30 cellular contexts compared by ENCODE assay signal in the genomic region with DNA sequence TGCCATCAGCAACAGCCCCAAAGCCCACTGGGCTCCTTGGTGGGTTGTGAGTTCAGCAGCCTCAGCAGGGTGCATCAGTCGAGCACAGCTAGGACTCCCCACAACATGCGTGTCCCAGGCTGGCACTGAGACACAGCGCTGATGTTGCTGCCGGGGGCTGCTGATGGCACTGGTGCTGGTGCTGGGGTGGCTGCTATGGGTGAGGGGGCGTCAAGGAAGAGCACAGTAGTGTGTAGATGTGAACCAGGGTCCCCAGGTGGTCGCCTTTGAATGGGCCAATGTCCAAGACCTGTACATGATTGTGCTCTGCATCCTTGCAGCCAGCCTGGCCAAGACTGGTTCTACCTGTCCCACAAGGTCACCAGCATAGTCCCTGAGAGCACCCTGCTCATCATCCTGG.
"Had no signal": no experiment of that assay in that cellular context is flagged by ENCODE, and none has a peak within 500 bp of the region (broad histone marks: within the 10 kb centered on the region; RNA-seq: fewer than 3 reads in every experiment).

No MANE protein-coding gene starts in this region.

- H3K4me3 Mint-ChIP-seq: activated CD4-positive, alpha-beta memory T cell treated with anti-CD3 and anti-CD28 coated beads for 36 hours; activated naive CD8-positive, alpha-beta T cell treated with anti-CD3 and anti-CD28 coated beads for 36 hours; activated T-cell treated with anti-CD3 and anti-CD28 coated beads, Interleukin-2, amount 50 U/mL, for 4 hours; activated T-helper 17 cell treated with anti-CD3 and anti-CD28 coated beads, Interleukin-2, amount 50 U/mL, for 72 hours; memory B cell; natural killer cell treated with Interleukin-12 subunit alpha and Interleukin-12 subunit beta and Interleukin-15 and Interleukin-18, amount 100 ng/mL, for 72 hours; stimulated activated naive B cell treated with anti-CD40 and anti-IgM and Interleukin-4, amounts not matched to agents 10 μg/mL and 1 μg/mL and 100 μg/mL, for 72 hours; T-helper 1 cell treated with Interleukin-12 subunit alpha and Interleukin-12 subunit beta and Interleukin-4 antibody, amounts not matched to agents 30 μg/mL and 1 μg/mL, for 36 hours had no signal

- H3K27ac Mint-ChIP-seq: activated CD4-positive, alpha-beta memory T cell treated with anti-CD3 and anti-CD28 coated beads for 36 hours; activated naive CD8-positive, alpha-beta T cell treated with anti-CD3 and anti-CD28 coated beads for 36 hours; activated T-helper 17 cell treated with anti-CD3 and anti-CD28 coated beads, Interleukin-2, amount 50 U/mL, for 72 hours; memory B cell; natural killer cell treated with Interleukin-12 subunit alpha and Interleukin-12 subunit beta and Interleukin-15 and Interleukin-18, amount 100 ng/mL, for 72 hours; progenitor cell of endocrine pancreas; stimulated activated naive B cell treated with anti-CD40 and anti-IgM and Interleukin-4, amounts not matched to agents 10 μg/mL and 1 μg/mL and 100 μg/mL, for 72 hours; T-helper 1 cell treated with Interleukin-12 subunit alpha and Interleukin-12 subunit beta and Interleukin-4 antibody, amounts not matched to agents 30 μg/mL and 1 μg/mL, for 36 hours had no signal

- H3K27me3 ChIP-seq: adrenal gland, body of pancreas, gastrocnemius medialis, hepatocyte, ovary, suprapubic skin, transverse colon had no signal

- H3K4me1 Mint-ChIP-seq: activated naive CD8-positive, alpha-beta T cell treated with anti-CD3 and anti-CD28 coated beads for 36 hours; activated T-helper 17 cell treated with anti-CD3 and anti-CD28 coated beads, Interleukin-2, amount 50 U/mL, for 72 hours; stimulated activated naive B cell treated with anti-CD40 and anti-IgM and Interleukin-4, amounts not matched to agents 10 μg/mL and 1 μg/mL and 100 μg/mL, for 72 hours had no signal

- H3K4me3 ChIP-seq: adrenal gland, body of pancreas, gastrocnemius medialis, hepatocyte, ovary, smooth muscle cell, suprapubic skin, transverse colon had no signal

- H3K27me3 Mint-ChIP-seq: activated CD4-positive, alpha-beta memory T cell treated with anti-CD3 and anti-CD28 coated beads for 36 hours; activated naive CD8-positive, alpha-beta T cell treated with anti-CD3 and anti-CD28 coated beads for 36 hours had no signal

- H3K9me3 Mint-ChIP-seq: activated CD4-positive, alpha-beta memory T cell treated with anti-CD3 and anti-CD28 coated beads for 36 hours; activated naive CD8-positive, alpha-beta T cell treated with anti-CD3 and anti-CD28 coated beads for 36 hours; activated T-cell treated with anti-CD3 and anti-CD28 coated beads, Interleukin-2, amount 50 U/mL, for 4 hours; activated T-helper 17 cell treated with anti-CD3 and anti-CD28 coated beads, Interleukin-2, amount 50 U/mL, for 72 hours; memory B cell; natural killer cell treated with Interleukin-12 subunit alpha and Interleukin-12 subunit beta and Interleukin-15 and Interleukin-18, amount 100 ng/mL, for 72 hours; stimulated activated naive B cell treated with anti-CD40 and anti-IgM and Interleukin-4, amounts not matched to agents 10 μg/mL and 1 μg/mL and 100 μg/mL, for 72 hours; T-helper 1 cell treated with Interleukin-12 subunit alpha and Interleukin-12 subunit beta and Interleukin-4 antibody, amounts not matched to agents 30 μg/mL and 1 μg/mL, for 36 hours had no signal

- DNase-seq: activated CD4-positive, alpha-beta memory T cell treated with anti-CD3 and anti-CD28 coated beads for 36 hours; activated CD4-positive, alpha-beta T cell treated with anti-CD3 and anti-CD28 coated beads for 48 hours; activated naive CD4-positive, alpha-beta T cell; activated naive CD8-positive, alpha-beta T cell treated with anti-CD3 and anti-CD28 coated beads for 36 hours; activated T-cell treated with anti-CD3 and anti-CD28 coated beads, Interleukin-2, amount 50 U/mL, for 4 hours; aorta; body of pancreas; effector CD8-positive, alpha-beta T cell; gastrocnemius medialis; glutamatergic neuron; islet precursor cell; ovary; retina; stimulated activated CD4-positive, alpha-beta T cell treated with anti-CD3 and anti-CD28 coated beads, Interleukin-15, amount 100 ng/mL, for 24 hours; stimulated activated CD4-positive, alpha-beta T cell treated with anti-CD3 and anti-CD28 coated beads, Interleukin-2, amount 100 ng/mL, for 24 hours; stimulated activated naive B cell treated with anti-CD40 and anti-IgM and Interleukin-4, amounts not matched to agents 10 μg/mL and 1 μg/mL and 100 μg/mL, for 72 hours; SW 1271; T-helper 9 cell; transverse colon had no signal

- H3K4me1 ChIP-seq: adrenal gland, body of pancreas, suprapubic skin, transverse colon had no signal

- H3K36me3 Mint-ChIP-seq: activated CD4-positive, alpha-beta memory T cell treated with anti-CD3 and anti-CD28 coated beads for 36 hours; activated naive CD8-positive, alpha-beta T cell treated with anti-CD3 and anti-CD28 coated beads for 36 hours; memory B cell; natural killer cell treated with Interleukin-12 subunit alpha and Interleukin-12 subunit beta and Interleukin-15 and Interleukin-18, amount 100 ng/mL, for 72 hours; stimulated activated naive B cell treated with anti-CD40 and anti-IgM and Interleukin-4, amounts not matched to agents 10 μg/mL and 1 μg/mL and 100 μg/mL, for 72 hours had no signal

- H3K36me3 ChIP-seq: adrenal gland, gastrocnemius medialis, ovary, suprapubic skin, transverse colon had no signal

- ATAC-seq: activated T-cell treated with anti-CD3 and anti-CD28 coated beads, Interleukin-2, amount 50 U/mL, for 4 hours; activated T-helper 17 cell treated with anti-CD3 and anti-CD28 coated beads, Interleukin-2, amount 50 U/mL, for 72 hours; body of pancreas; gastrocnemius medialis; stimulated activated naive B cell treated with anti-CD40 and anti-IgM and Interleukin-4, amounts not matched to agents 10 μg/mL and 1 μg/mL and 100 μg/mL, for 72 hours had no signal

- H3K27ac ChIP-seq: adrenal gland, body of pancreas, epithelial cell of prostate, gastrocnemius medialis, hepatocyte, ovary, suprapubic skin, transverse colon, VCaP had no signal

- H3K9me3 ChIP-seq: adrenal gland, body of pancreas, gastrocnemius medialis, ovary, suprapubic skin, transverse colon had no signal
